In the genomic region with DNA sequence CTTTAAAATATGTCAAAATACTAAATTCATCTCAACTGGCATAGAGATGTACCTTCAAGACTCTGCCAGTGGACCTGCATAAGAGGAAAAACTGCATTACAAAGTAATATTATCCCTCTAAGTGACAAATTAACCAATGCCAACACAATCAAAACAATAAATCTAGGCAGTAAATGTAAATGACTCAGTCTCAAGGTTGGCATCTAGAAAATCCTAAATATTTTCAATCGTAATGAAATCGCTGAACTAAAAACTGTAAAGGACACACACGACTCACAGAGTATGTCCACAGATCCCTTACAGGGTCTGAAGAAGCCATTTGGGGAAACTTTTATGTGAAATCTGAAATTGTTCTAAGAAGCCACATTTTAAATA, we compare ENCODE assay signal across 16 cellular contexts. TPM values are rescaled to one million over a fixed set of nuclear protein-coding genes. Genes with fewer than 3 reads are reported as not detected.
DNase-seq lines count a peak whose midpoint lies in the region; ATAC-seq and TF ChIP-seq lines count a peak whose summit lies in the region.
"Had no signal": no experiment of that assay in that cellular context is flagged by ENCODE, and none has a peak within 500 bp of the region (broad histone marks: within the 10 kb centered on the region; RNA-seq: fewer than 3 reads in every experiment).

No MANE protein-coding gene starts in this region.

- intact Hi-C loops in mammary epithelial cell (cut with micrococcal nuclease), result no loop called here

- H3K4me1 Mint-ChIP-seq in CD8-positive, alpha-beta memory T cell, result peaks cover 10 to 18% (median 11%) of the 10 kb centered on the region in 3 donors
- H3K4me1 Mint-ChIP-seq in naive thymus-derived CD8-positive, alpha-beta T cell, result peaks cover 0 to 17% (median 7%) of the 10 kb centered on the region in 4 donors
- H3K4me1 Mint-ChIP-seq: IgD-negative memory B cell had no signal

- H3K4me2 ChIP-seq in hepatocyte (peak overlapping the region; percentile 59), mammary epithelial cell (ENCODE audit: insufficient read depth, low read depth, low read length) (no peak overlapping the region)

- H3K36me3 Mint-ChIP-seq in CD8-positive, alpha-beta memory T cell, result peaks cover under 1 to 52% (median 14%) of the 10 kb centered on the region in 3 donors
- peaks cover 0 to 66% (median 8%) of the 10 kb centered on the region in 3 donors for H3K36me3 Mint-ChIP-seq in naive thymus-derived CD8-positive, alpha-beta T cell

- no peak for DNase-seq in CD8-positive, alpha-beta memory T cell
- DNase-seq in M059J (ENCODE audit: low read depth), result peak; percentile 26
- no peak for DNase-seq in hepatocyte (ENCODE audit: low spot score)
- DNase-seq in renal cortical epithelial cell (ENCODE audit: low read depth), result peak; percentile 87
- no peak for DNase-seq in mammary epithelial cell
- DNase-seq in naive thymus-derived CD8-positive, alpha-beta T cell, result no peak
- DNase-seq in NCI-H524 treated with DMSO at 0.1 percent for 48 hours (lab: John Stamatoyannopoulos, UW), result no peak
- no peak for DNase-seq in NCI-H226
- DNase-seq: GM23248, NCI-H187 treated with DMSO at 0.1 percent for 48 hours, NCI-H446 had no signal

- H3K27me3 Mint-ChIP-seq in CD8-positive, alpha-beta memory T cell, result no peaks in the 10 kb centered on the region
- no peaks in the 10 kb centered on the region for H3K27me3 Mint-ChIP-seq in naive thymus-derived CD8-positive, alpha-beta T cell
- H3K27me3 Mint-ChIP-seq: IgD-negative memory B cell had no signal

- no peaks in the 10 kb centered on the region for H3K9me2 ChIP-seq in hepatocyte (replicated peaks; ENCODE audit: insufficient read depth)

- TF ChIP-seq CTCF in hepatocyte (IDR thresholded peaks at IDR 0.05; ENCODE audit: poor library complexity) (no peak), mammary epithelial cell (conservative IDR thresholded peaks at IDR 0.05 in 1 of 2, IDR thresholded peaks at IDR 0.05 in 1 of 2; ENCODE audit: extremely low read depth in 1 of 2, insufficient read depth in 1 of 2, low read depth in 1 of 2, low read length in 2 of 2) (no peak)

- H4K20me1 ChIP-seq in hepatocyte (ENCODE audit: insufficient read depth, poor library complexity, severe bottlenecking) (no peaks in the 10 kb centered on the region), mammary epithelial cell (ENCODE audit: insufficient read depth, low read length) (no peaks in the 10 kb centered on the region)

- no peak overlapping the region for H3K9ac ChIP-seq in mammary epithelial cell (ENCODE audit: insufficient read depth, low read length)
- H3K9ac ChIP-seq: GM23248 had no signal

- no peaks in the 10 kb centered on the region for H3K79me2 ChIP-seq in hepatocyte
- H3K79me2 ChIP-seq in mammary epithelial cell (ENCODE audit: insufficient read depth, low read length), result no peaks in the 10 kb centered on the region

- H3K36me3 ChIP-seq in CD8-positive, alpha-beta memory T cell (ENCODE audit: insufficient read depth, low read length), result no peaks in the 10 kb centered on the region
- H3K36me3 ChIP-seq in hepatocyte (replicated peaks; ENCODE audit: insufficient read depth, low read depth) (no peaks in the 10 kb centered on the region), mammary epithelial cell (ENCODE audit: insufficient read depth, low read length) (peaks cover 6% of the 10 kb centered on the region)
- H3K36me3 ChIP-seq: SJSA1 had no signal

- dilution Hi-C loops in mammary epithelial cell (cut with HindIII; ENCODE audit: low sequenced_read_pairs), result no loop called here

- no peak for ATAC-seq in naive thymus-derived CD8-positive, alpha-beta T cell
- ATAC-seq: HCT116 had no signal

- no peak overlapping the region for H3K4me3 ChIP-seq in CD8-positive, alpha-beta memory T cell (ENCODE audit: low read length)
- H3K4me3 ChIP-seq in hepatocyte (no peak overlapping the region), mammary epithelial cell (replicated peaks in 1 of 3; ENCODE audit: insufficient read depth in 1 of 3, low read depth in 2 of 3, low read length in 3 of 3) (no peak overlapping the region)
- H3K4me3 ChIP-seq: GM23248, SJSA1 had no signal

- BruUV-seq in mammary epithelial cell (replicated peaks; lab: Mats Ljungman, UMichigan), result no TSS peak

- peak overlapping the region in 5 of 8 donors; percentile 23 to 91 (median 57) for H3K27ac Mint-ChIP-seq in CD8-positive, alpha-beta memory T cell
- H3K27ac Mint-ChIP-seq in naive thymus-derived CD8-positive, alpha-beta T cell, result peak overlapping the region in 2 of 10 donors; percentile 45 to 62
- H3K27ac Mint-ChIP-seq: IgD-negative memory B cell had no signal

- H3K27me3 ChIP-seq in CD8-positive, alpha-beta memory T cell (ENCODE audit: insufficient read depth, low read length, poor library complexity, severe bottlenecking), result no peaks in the 10 kb centered on the region
- no peaks in the 10 kb centered on the region for H3K27me3 ChIP-seq in hepatocyte
- no peaks in the 10 kb centered on the region for H3K27me3 ChIP-seq in mammary epithelial cell (ENCODE audit: insufficient read depth, low read length)
- H3K27me3 ChIP-seq: SJSA1 had no signal

- CTCF ChIA-PET in CD8-positive, alpha-beta memory T cell (lab: Charles Lee), result no interaction called here
- CTCF ChIA-PET in mammary epithelial cell (lab: Charles Lee; ENCODE audit: low non-redundant PET), result no interaction called here

- no peaks in the 10 kb centered on the region for H3K4me1 ChIP-seq in CD8-positive, alpha-beta memory T cell (ENCODE audit: insufficient read depth, low read length)
- H3K4me1 ChIP-seq in hepatocyte (ENCODE audit: insufficient read depth), result peaks cover 13% of the 10 kb centered on the region
- no peaks in the 10 kb centered on the region for H3K4me1 ChIP-seq in mammary epithelial cell (ENCODE audit: insufficient read depth, low read length)
- H3K4me1 ChIP-seq: SJSA1 had no signal

- POLR2A ChIA-PET in CD8-positive, alpha-beta memory T cell (lab: Charles Lee), result no interaction called here
- POLR2A ChIA-PET in naive thymus-derived CD8-positive, alpha-beta T cell (lab: Charles Lee), result no interaction called here

- H3K27ac ChIP-seq in CD8-positive, alpha-beta memory T cell (ENCODE audit: low read depth, low read length), result no peak overlapping the region
- peak overlapping the region; percentile 41 for H3K27ac ChIP-seq in hepatocyte
- H3K27ac ChIP-seq in mammary epithelial cell (ENCODE audit: insufficient read depth, low read depth, low read length), result no peak overlapping the region
- H3K27ac ChIP-seq: C4-2B, GM23248, HL-60, SJSA1 had no signal

- in situ Hi-C loops in mammary epithelial cell (cut with MboI; ENCODE audit: low sequenced_read_pairs in 2 of 2), result no loop called here

- no peaks in the 10 kb centered on the region for H3K9me3 ChIP-seq in CD8-positive, alpha-beta memory T cell (ENCODE audit: low read length)
- H3K9me3 ChIP-seq in hepatocyte (ENCODE audit: low read depth) (no peaks in the 10 kb centered on the region), mammary epithelial cell (replicated peaks; ENCODE audit: insufficient read depth, low read length) (no peaks in the 10 kb centered on the region)
- H3K9me3 ChIP-seq: SJSA1 had no signal

- H2AFZ ChIP-seq in hepatocyte (no peak overlapping the region), mammary epithelial cell (ENCODE audit: low read depth, low read length) (no peak overlapping the region)
- H2AFZ ChIP-seq: GM23248 had no signal

- peak overlapping the region in 1 of 7 donors; percentile 15 for H3K4me3 Mint-ChIP-seq in CD8-positive, alpha-beta memory T cell
- no peak overlapping the region for H3K4me3 Mint-ChIP-seq in naive thymus-derived CD8-positive, alpha-beta T cell
- H3K4me3 Mint-ChIP-seq: IgD-negative memory B cell had no signal

- H3K9me3 Mint-ChIP-seq in CD8-positive, alpha-beta memory T cell, result no peaks in the 10 kb centered on the region
- H3K9me3 Mint-ChIP-seq in naive thymus-derived CD8-positive, alpha-beta T cell, result no peaks in the 10 kb centered on the region
- H3K9me3 Mint-ChIP-seq: IgD-negative memory B cell had no signal

- 70% methylated on average over 3 of the region's 3 CpGs for WGBS in hepatocyte (ENCODE audit: low lambda C conversion rate, missing lambda C conversion rate)
- WGBS in mammary epithelial cell (ENCODE audit: low coverage, missing lambda C conversion rate), result 85% methylated on average over 3 of the region's 3 CpGs

RNA-seq across cellular contexts. Expression of gene ERMP1, which starts 31.2 kb away (rescaled TPM):
- total RNA-seq in CD8-positive, alpha-beta memory T cell, result 1 to 10 TPM; 8.6 to 10.0 TPM
- 17.2 TPM for polyA plus RNA-seq in CD8-positive, alpha-beta memory T cell
- 5.9 and 14.2 TPM in 2 replicates for total RNA-seq in M059J (2014; rRNA removed; shearing (Covaris generic))
- 22.4 and 23.6 TPM in 2 replicates for total RNA-seq in hepatocyte
- polyA plus RNA-seq in hepatocyte, result 9.2 and 15.9 TPM in 2 replicates
- total RNA-seq in renal cortical epithelial cell, result 29.9 and 177 TPM in 2 replicates
- total RNA-seq in mammary epithelial cell, result 10 to 100 TPM; 33.0 to 40.9 TPM
- polyA plus RNA-seq in mammary epithelial cell, result 27.6 TPM
- polyA minus RNA-seq in mammary epithelial cell, result 82.3 TPM
- 10 to 100 TPM; 16.1 to 16.8 TPM for total RNA-seq in naive thymus-derived CD8-positive, alpha-beta T cell
- polyA plus RNA-seq in naive thymus-derived CD8-positive, alpha-beta T cell, result 10 to 100 TPM in 2 of 3 donors, 1 to 10 TPM in 1; 7.0 to 11.8 (median 10.8) TPM

Comparison
In these comparisons a context has a peak if more than half of its experiments do, and no peak if none do; other contexts are left out.
1. DNase-seq: peak in M059J (single experiment) and renal cortical epithelial cell (single experiment); none in CD8-positive, alpha-beta memory T cell (0 of 5), hepatocyte (single experiment), mammary epithelial cell (single experiment), naive thymus-derived CD8-positive, alpha-beta T cell (0 of 10), NCI-H524 treated with DMSO at 0.1 percent for 48 hours (single experiment) and NCI-H226 (single experiment).